Comparison of ENCODE assay signal across 11 cellular contexts in the genomic region with DNA sequence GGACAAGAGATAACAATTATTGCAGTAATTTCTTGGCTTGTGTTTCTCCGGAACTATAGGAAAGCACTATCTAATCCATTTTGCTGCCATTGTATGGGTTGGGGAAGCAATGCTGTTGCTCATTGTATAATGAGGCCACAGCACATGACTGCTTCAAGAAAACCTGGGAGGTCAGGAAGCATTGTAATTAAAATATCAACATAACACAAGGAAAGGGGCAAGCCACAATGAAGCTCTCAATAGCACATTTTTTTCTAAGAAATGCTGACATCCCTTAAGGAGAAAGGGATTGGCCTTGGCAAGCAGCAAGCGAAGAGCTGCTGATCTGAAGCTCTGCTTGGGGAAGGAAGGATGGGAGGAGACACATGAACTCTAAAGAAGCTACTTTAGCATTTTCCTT. TPM values are rescaled to one million over a fixed set of nuclear protein-coding genes. Genes with fewer than 3 reads are reported as not detected.
"Had no signal": no experiment of that assay in that cellular context is flagged by ENCODE, and none has a peak within 500 bp of the region (broad histone marks: within the 10 kb centered on the region; RNA-seq: fewer than 3 reads in every experiment).

No MANE protein-coding gene starts in this region.

- H3K4me3 ChIP-seq: testis had no signal

- ATAC-seq: stimulated activated naive CD8-positive, alpha-beta T cell treated with anti-CD3 and anti-CD28 coated beads, Interleukin-15, amount 100 ng/mL, for 72 hours; T-helper 17 cell had no signal

- DNase-seq: activated CD4-positive, alpha-beta T cell treated with anti-CD3 and anti-CD28 coated beads, Interleukin-2, amount 50 U/mL, for 1 hour; activated CD4-positive, CD25-positive, alpha-beta regulatory T cell; activated naive CD4-positive, alpha-beta T cell treated with anti-CD3 and anti-CD28 coated beads, Interleukin-2, amount 10 ng/mL, durations not matched to agents 7 days and 5 days; activated T-cell treated with anti-CD3 and anti-CD28 coated beads for 4 hours; stimulated activated CD4-positive, alpha-beta T cell treated with anti-CD3 and anti-CD28 coated beads, Interleukin-15, amount 100 ng/mL, for 24 hours; stimulated activated CD4-positive, alpha-beta T cell treated with anti-CD3 and anti-CD28 coated beads, Interleukin-4, amount 100 ng/mL, for 4 hours; stimulated activated naive CD8-positive, alpha-beta T cell treated with anti-CD3 and anti-CD28 coated beads, Interleukin-15, amount 100 ng/mL, for 72 hours; T-helper 17 cell had no signal

- H3K4me1 ChIP-seq: testis had no signal

- H3K9me3 ChIP-seq: testis had no signal

- H3K27ac ChIP-seq: testis had no signal

- H3K27me3 ChIP-seq: testis had no signal

RNA-seq across cellular contexts. Expression of gene PLPP3, which starts 44.0 kb away (rescaled TPM):
- total RNA-seq: activated CD8-positive, alpha-beta memory T cell treated with anti-CD3 and anti-CD28 coated beads for 36 hours; activated T-helper 2 cell treated with anti-CD3 and anti-CD28 coated beads, Interferon-gamma antibody, Interleukin-2, Interleukin-4, amounts not matched to agents 10 μg/mL and 5 μg/mL and 100 μg/mL, durations not matched to agents 14 hours and 24 hours and 36 hours had no signal
